Comparison of ENCODE assay signal across 8 cellular contexts in the genomic region with DNA sequence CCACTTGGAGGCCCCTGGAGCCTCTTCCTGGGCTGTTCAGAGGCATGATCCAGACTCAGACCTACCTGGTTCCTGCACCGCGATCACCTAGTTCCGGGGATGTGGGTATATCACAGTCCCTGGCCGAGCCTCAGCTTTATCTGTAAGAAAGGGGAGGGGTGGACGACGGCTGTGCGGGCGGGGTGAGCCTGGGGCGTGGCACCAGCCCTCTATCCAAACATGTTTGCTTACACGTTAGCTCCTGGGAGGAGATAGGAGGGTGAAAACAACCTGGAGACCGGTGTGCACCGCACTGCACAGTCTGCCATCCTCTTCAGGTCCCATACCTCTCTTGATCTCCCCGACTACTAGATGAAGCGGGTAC. TPM values are rescaled to one million over a fixed set of nuclear protein-coding genes. Genes with fewer than 3 reads are reported as not detected.
DNase-seq lines count a peak whose midpoint lies in the region; ATAC-seq and TF ChIP-seq lines count a peak whose summit lies in the region.

No MANE protein-coding gene starts in this region.

- TF ChIP-seq POLR2A in sigmoid colon (IDR thresholded peaks at IDR 0.05): peak in 1 of 2 donors; percentile 49

- H3K9me3 Mint-ChIP-seq in T-cell: peaks cover 0 to 4% (median 0%) of the 10 kb centered on the region in 3 donors

- POLR2A ChIA-PET in T-cell (lab: Charles Lee): interaction anchor here in 1 of 2 donors (0.6 kb wide), 1 partner anchor 10 kb away, joined by 3 read pairs; no protein-coding TSS in a partner anchor

- no peaks in the 10 kb centered on the region for H3K36me3 Mint-ChIP-seq in T-cell

- H3K4me1 Mint-ChIP-seq in T-cell: peaks cover 10 to 13% (median 13%) of the 10 kb centered on the region in 3 donors

- TF ChIP-seq EP300 in sigmoid colon (IDR thresholded peaks at IDR 0.05): no peak

- peaks cover 0 to 19% (median 14%) of the 10 kb centered on the region in 4 donors for H3K4me1 ChIP-seq in sigmoid colon

- no peaks in the 10 kb centered on the region for H3K27me3 Mint-ChIP-seq in T-cell

- whole genome bisulfite sequencing in sigmoid colon, 2 donors: 13 to 72% methylated on average over 14 of the region's 14 CpGs

- H3K4me3 ChIP-seq in H7 (ENCODE audit: insufficient read depth, low read depth, low read length): peak overlapping the region; percentile 65
- H3K4me3 ChIP-seq in fibroblast of villous mesenchyme (ENCODE audit: low read depth, low read length): peak overlapping the region; percentile 59
- peak overlapping the region; percentile 43 to 70 (median 62) for H3K4me3 ChIP-seq in sigmoid colon

- peak overlapping the region in 1 of 2 donors; percentile 46 for H3K27ac Mint-ChIP-seq in T-cell

- H3K36me3 ChIP-seq in H7 (replicated peaks; ENCODE audit: control insufficient read depth, insufficient read depth, low read length): peaks cover 2% of the 10 kb centered on the region
- peaks cover 5 to 18% (median 10%) of the 10 kb centered on the region in 4 donors for H3K36me3 ChIP-seq in sigmoid colon

- CTCF ChIA-PET in T-cell (lab: Charles Lee): interaction anchor here (0.6 to 0.8 kb wide), 5 partner anchors 10 to 202 kb away, joined by 3 to 6 read pairs (median 3); no protein-coding TSS in a partner anchor

- ATAC-seq in T-cell (replicated peaks in 1 of 4): no peak
- no peak for ATAC-seq in HG03196 (IDR thresholded peaks at IDR 0.05; ENCODE audit: unreplicated experiment)
- ATAC-seq in HG03520 (IDR thresholded peaks at IDR 0.05; ENCODE audit: unreplicated experiment): no peak

- DNase-seq in H7 (peak; percentile 62), T-cell (peak in 2 of 34 experiments; percentile 13 to 26), fibroblast of villous mesenchyme (ENCODE audit: low read depth) (no peak), sigmoid colon (no peak), NCI-H1048 (lab: John Stamatoyannopoulos, UW) (no peak), H4 (ENCODE audit: low spot score) (no peak)

- H3K4me3 Mint-ChIP-seq in T-cell: peak overlapping the region; percentile 66 to 75 (median 73)

- H3K9me3 ChIP-seq in sigmoid colon: no peaks in the 10 kb centered on the region

- H3K27me3 ChIP-seq in H7 (ENCODE audit: control insufficient read depth, insufficient read depth, low read length): no peaks in the 10 kb centered on the region; the same call in 1 of the 2 replicates
- no peaks in the 10 kb centered on the region for H3K27me3 ChIP-seq in sigmoid colon

- peak overlapping the region; percentile 88 to 92 (median 90) for H3K27ac ChIP-seq in sigmoid colon

- TF ChIP-seq CTCF in fibroblast of villous mesenchyme (IDR thresholded peaks at IDR 0.05; ENCODE audit: insufficient read depth, low read depth, low read length) (no peak), sigmoid colon (IDR thresholded peaks at IDR 0.05) (no peak)

- intact Hi-C loops in sigmoid colon (cut with DNase I): no loop called here

RNA-seq across cellular contexts. Expression of a gene that starts 1.2 kb away (rescaled TPM):
- 52.0 and 55.7 TPM in 2 replicates for total RNA-seq in H7 (2014; rRNA removed; shearing (Covaris generic))
- 1 to 10 TPM; 1.9 to 3.2 (median 2.4) TPM for total RNA-seq in T-cell
- 16.4 and 26.4 TPM in 2 replicates for total RNA-seq in fibroblast of villous mesenchyme
- total RNA-seq in sigmoid colon: 10 to 100 TPM; 16.1 to 36.0 (median 23.4) TPM
- polyA plus RNA-seq in sigmoid colon: 10 to 100 TPM in 2 of 3 donors, 1 to 10 TPM in 1; 9.6 to 28.7 (median 16.4) TPM
- 4.4 and 8.7 TPM in 2 replicates for total RNA-seq in H4 (2014; rRNA removed; shearing (Covaris generic))
